In genomic region chr1:4660917-4661594, GRCh38 we compare ENCODE assay signal across 25 cellular contexts. TPM values are rescaled to one million over a fixed set of nuclear protein-coding genes. Genes with fewer than 3 reads are reported as not detected.
"Had no signal": no experiment of that assay in that cellular context is flagged by ENCODE, and none has a peak within 500 bp of the region (broad histone marks: within the 10 kb centered on the region; RNA-seq: fewer than 3 reads in every experiment).

No MANE protein-coding gene starts in this region.

- H3K27ac ChIP-seq: breast epithelium, pancreas, prostate gland, sigmoid colon, thyroid gland, upper lobe of left lung, vagina had no signal

- DNase-seq: activated CD4-positive, alpha-beta memory T cell treated with anti-CD3 and anti-CD28 coated beads for 36 hours; activated CD4-positive, alpha-beta T cell treated with anti-CD3 and anti-CD28 coated beads, Interleukin-2, amount 10 ng/mL, durations not matched to agents 24 days and 14 days; activated CD4-positive, CD25-positive, alpha-beta regulatory T cell treated with anti-CD3 and anti-CD28 coated beads, Interleukin-2, amount 50 U/mL, for 72 hours; activated naive CD8-positive, alpha-beta T cell treated with anti-CD3 and anti-CD28 coated beads, Interleukin-2, amount 50 U/mL, for 24 hours; activated T-cell treated with anti-CD3 and anti-CD28 coated beads, Interleukin-2, amount 50 U/mL, for 4 hours; amygdala; dermis blood vessel endothelial cell; effector CD8-positive, alpha-beta T cell; glutamatergic neuron; islet precursor cell; left cardiac atrium; midbrain; naive thymus-derived CD4-positive, alpha-beta T cell; pancreas; retina; sigmoid colon; small intestine; stimulated activated CD4-positive, alpha-beta T cell treated with anti-CD3 and anti-CD28 coated beads, Interleukin-4, amount 100 ng/mL, for 24 hours; thyroid gland; upper lobe of left lung had no signal

- H3K27me3 ChIP-seq: thyroid gland, vagina had no signal

- ATAC-seq: activated naive CD8-positive, alpha-beta T cell treated with anti-CD3 and anti-CD28 coated beads, Interleukin-2, amount 50 U/mL, for 24 hours; activated T-cell treated with anti-CD3 and anti-CD28 coated beads, Interleukin-2, amount 50 U/mL, for 4 hours; activated T-helper 17 cell treated with anti-CD3 and anti-CD28 coated beads, Interleukin-2, amount 50 U/mL, for 72 hours; left cardiac atrium; naive thymus-derived CD4-positive, alpha-beta T cell; pancreas; stimulated activated effector memory CD8-positive, alpha-beta T cell treated with anti-CD3 and anti-CD28 coated beads, Interleukin-12 subunit alpha, Interleukin-12 subunit beta, amount 100 ng/mL, for 72 hours had no signal

- H3K4me3 ChIP-seq: breast epithelium, pancreas, prostate gland, sigmoid colon, thyroid gland, upper lobe of left lung, vagina had no signal

- H3K36me3 ChIP-seq: breast epithelium, pancreas, prostate gland, sigmoid colon, thyroid gland, upper lobe of left lung, vagina had no signal

- H3K9me3 ChIP-seq: breast epithelium, pancreas, prostate gland, sigmoid colon, thyroid gland, upper lobe of left lung, vagina had no signal

- H3K4me1 ChIP-seq: breast epithelium, pancreas, prostate gland had no signal

RNA-seq across cellular contexts. Expression of gene AJAP1, which starts 6.6 kb away (rescaled TPM):
- total RNA-seq: activated CD4-positive, alpha-beta memory T cell treated with anti-CD3 and anti-CD28 coated beads for 36 hours; activated CD4-positive, alpha-beta T cell treated with anti-CD3 and anti-CD28 coated beads, Interleukin-2, amount 10 ng/mL, durations not matched to agents 24 days and 14 days; activated T-helper 17 cell treated with anti-CD3 and anti-CD28 coated beads, Interleukin-2, amount 50 U/mL, for 72 hours had no signal
